ENCODE assay signal across 10 cellular contexts in genomic region chr17:53316073-53316472, GRCh38.
"Had no signal": no experiment of that assay in that cellular context is flagged by ENCODE, and none has a peak within 500 bp of the region (broad histone marks: within the 10 kb centered on the region; RNA-seq: fewer than 3 reads in every experiment).

No MANE protein-coding gene starts in this region.

- H3K4me1 ChIP-seq: HAP-1 had no signal

- H2AFZ ChIP-seq: GM23248, GM23338 had no signal

- FAIRE-seq: H1, H54 had no signal

- H3K9me3 ChIP-seq: HAP-1 had no signal

- H3K4me1 Mint-ChIP-seq: GM23338 had no signal

- H3K27ac Mint-ChIP-seq: GM23338, H9, HFFc6 had no signal

- H3K4me3 Mint-ChIP-seq: GM23338, H9, HFFc6 had no signal

- H3K4me2 ChIP-seq: GM23338 had no signal

- H3K27ac ChIP-seq: GM23248 had no signal

- H3K9ac ChIP-seq: GM23248 had no signal

- DNase-seq: GM23248, GOT3, H7, H9, HCEC 1CT, HFFc6 had no signal

- H3K4me3 ChIP-seq: GM23248, GM23338, HAP-1 had no signal

- H3K36me3 ChIP-seq: HAP-1 had no signal
